19 cellular contexts compared by ENCODE assay signal in the genomic region with DNA sequence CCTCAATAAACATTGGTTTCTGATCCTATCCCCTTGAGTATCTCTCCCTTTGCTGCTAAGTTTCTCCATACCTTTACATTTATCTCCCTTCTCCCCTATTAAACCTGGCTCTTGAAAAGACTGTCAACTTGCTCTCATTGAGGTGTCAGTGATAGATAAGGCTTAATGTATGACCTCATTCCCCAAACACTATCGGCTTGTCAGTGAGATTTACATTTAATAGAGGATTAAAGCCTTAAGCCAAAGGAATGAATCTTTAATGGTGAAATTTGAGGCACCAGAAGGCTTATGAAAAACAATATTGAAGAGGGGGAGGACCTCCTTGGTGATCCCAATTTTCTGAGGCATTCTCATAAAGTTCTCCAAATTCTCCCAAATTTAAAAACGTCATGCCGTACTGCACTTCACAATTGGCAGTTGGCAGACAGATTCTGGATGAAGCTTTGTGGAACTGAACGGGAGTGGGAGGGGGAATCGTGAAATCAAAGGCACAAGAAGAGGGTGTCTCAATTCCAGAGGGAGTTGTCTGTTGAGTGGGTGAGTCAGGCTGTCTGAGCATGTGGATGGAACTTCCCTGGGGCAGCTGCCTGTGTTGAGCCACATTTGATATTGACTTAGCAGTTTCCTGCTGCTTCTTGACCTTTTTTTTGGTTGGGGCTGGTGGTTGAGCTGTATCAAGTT.
DNase-seq lines count a peak whose midpoint lies in the region; ATAC-seq, FAIRE-seq and TF ChIP-seq lines count a peak whose summit lies in the region.
"Had no signal": no experiment of that assay in that cellular context is flagged by ENCODE, and none has a peak within 500 bp of the region (broad histone marks: within the 10 kb centered on the region; RNA-seq: fewer than 3 reads in every experiment).

No MANE protein-coding gene starts in this region.

- intact Hi-C loops in mammary epithelial cell (cut with micrococcal nuclease): no loop called here

- in situ Hi-C loops in mammary epithelial cell (cut with MboI; ENCODE audit: low sequenced_read_pairs in 2 of 2): no loop called here

- H3K4me3 ChIP-seq in mammary epithelial cell (replicated peaks in 1 of 3; ENCODE audit: insufficient read depth in 1 of 3, low read depth in 2 of 3, low read length in 3 of 3): no peak overlapping the region
- H3K4me3 ChIP-seq: gastroesophageal sphincter, neural progenitor cell, right atrium auricular region, suprapubic skin had no signal

- H3K4me2 ChIP-seq in mammary epithelial cell (ENCODE audit: insufficient read depth, low read depth, low read length): no peak overlapping the region
- H3K4me2 ChIP-seq: neural progenitor cell, SK-N-SH had no signal

- no peaks in the 10 kb centered on the region for H3K79me2 ChIP-seq in mammary epithelial cell (ENCODE audit: insufficient read depth, low read length)

- no peak for FAIRE-seq in GM19239 (lab: Jason Lieb, UNC)
- FAIRE-seq: endometrium, TTC549 had no signal

- TF ChIP-seq CTCF in foreskin keratinocyte (conservative IDR thresholded peaks at IDR 0.05) (no peak), mammary epithelial cell (conservative IDR thresholded peaks at IDR 0.05 in 1 of 2, IDR thresholded peaks at IDR 0.05 in 1 of 2; ENCODE audit: extremely low read depth in 1 of 2, insufficient read depth in 1 of 2, low read depth in 1 of 2, low read length in 2 of 2) (no peak)

- H3K27ac ChIP-seq in foreskin keratinocyte: no peak overlapping the region
- H3K27ac ChIP-seq in mammary epithelial cell (ENCODE audit: insufficient read depth, low read depth, low read length): no peak overlapping the region
- H3K27ac ChIP-seq: gastroesophageal sphincter, neural progenitor cell, right atrium auricular region, suprapubic skin had no signal

- peaks cover 8% of the 10 kb centered on the region for H3K9me3 ChIP-seq in mammary epithelial cell (replicated peaks; ENCODE audit: insufficient read depth, low read length)
- H3K9me3 ChIP-seq: Caco-2, gastroesophageal sphincter, right atrium auricular region, SK-N-SH, suprapubic skin had no signal

- no TSS peak for BruUV-seq in mammary epithelial cell (replicated peaks; lab: Mats Ljungman, UMichigan)

- H2AFZ ChIP-seq in mammary epithelial cell (ENCODE audit: low read depth, low read length): no peak overlapping the region
- H2AFZ ChIP-seq: neural progenitor cell had no signal

- no peak overlapping the region for H3K9ac ChIP-seq in mammary epithelial cell (ENCODE audit: insufficient read depth, low read length)
- H3K9ac ChIP-seq: neural progenitor cell, SK-N-SH had no signal

- H3K27me3 ChIP-seq in foreskin keratinocyte (no peaks in the 10 kb centered on the region), mammary epithelial cell (ENCODE audit: insufficient read depth, low read length) (no peaks in the 10 kb centered on the region)
- H3K27me3 ChIP-seq: neural progenitor cell, right atrium auricular region had no signal

- no peaks in the 10 kb centered on the region for H3K36me3 ChIP-seq in mammary epithelial cell (ENCODE audit: insufficient read depth, low read length)
- H3K36me3 ChIP-seq: gastroesophageal sphincter, neural progenitor cell, right atrium auricular region, suprapubic skin had no signal

- CTCF ChIA-PET in mammary epithelial cell (lab: Charles Lee; ENCODE audit: low non-redundant PET): no interaction called here

- 7% methylated on average over 5 of the region's 5 CpGs for WGBS in mammary epithelial cell (ENCODE audit: low coverage, missing lambda C conversion rate)

- dilution Hi-C loops in mammary epithelial cell (cut with HindIII; ENCODE audit: low sequenced_read_pairs): no loop called here

- peak; percentile 40 for ATAC-seq in foreskin keratinocyte
- ATAC-seq: gastroesophageal sphincter, HCT116 had no signal

- H3K4me1 ChIP-seq in foreskin keratinocyte: no peaks in the 10 kb centered on the region
- no peaks in the 10 kb centered on the region for H3K4me1 ChIP-seq in mammary epithelial cell (ENCODE audit: insufficient read depth, low read length)
- H3K4me1 ChIP-seq: Caco-2, gastroesophageal sphincter, neural progenitor cell had no signal

- DNase-seq in SIG-M5 treated with dmso at 0.1 percent for 504 hours (lab: John Stamatoyannopoulos, UW; ENCODE audit: unreplicated experiment) (peak; percentile 16), SIG-M5 (lab: John Stamatoyannopoulos, UW) (no peak), NCI-H524 (lab: John Stamatoyannopoulos, UW) (peak; percentile 78 to 92), foreskin keratinocyte (peak; percentile 10 to 28), GM19239 (ENCODE audit: insufficient read length, low spot score) (no peak), mammary epithelial cell (no peak), UCSD-AML1 (lab: John Stamatoyannopoulos, UW; ENCODE audit: unreplicated experiment) (no peak)
- DNase-seq in activated CD4-positive, alpha-beta T cell treated with anti-CD3 and anti-CD28 coated beads for 1 hour: no peak
- DNase-seq: activated CD4-positive, alpha-beta memory T cell treated with anti-CD3 and anti-CD28 coated beads for 36 hours; Caco-2; NCI-H1436; SK-N-SH had no signal

- H4K20me1 ChIP-seq in mammary epithelial cell (ENCODE audit: insufficient read depth, low read length): no peaks in the 10 kb centered on the region

Comparison
In these comparisons a context has a peak if more than half of its experiments do, and no peak if none do; other contexts are left out.
1. DNase-seq: peak in SIG-M5 treated with dmso at 0.1 percent for 504 hours (single experiment), NCI-H524 (2 of 2) and foreskin keratinocyte (2 of 2); none in SIG-M5 (single experiment), activated CD4-positive, alpha-beta T cell treated with anti-CD3 and anti-CD28 coated beads for 1 hour (single experiment), GM19239 (single experiment), mammary epithelial cell (single experiment) and UCSD-AML1 (single experiment).